Comparison of ENCODE assay signal across 1 cellular context in the genomic region with DNA sequence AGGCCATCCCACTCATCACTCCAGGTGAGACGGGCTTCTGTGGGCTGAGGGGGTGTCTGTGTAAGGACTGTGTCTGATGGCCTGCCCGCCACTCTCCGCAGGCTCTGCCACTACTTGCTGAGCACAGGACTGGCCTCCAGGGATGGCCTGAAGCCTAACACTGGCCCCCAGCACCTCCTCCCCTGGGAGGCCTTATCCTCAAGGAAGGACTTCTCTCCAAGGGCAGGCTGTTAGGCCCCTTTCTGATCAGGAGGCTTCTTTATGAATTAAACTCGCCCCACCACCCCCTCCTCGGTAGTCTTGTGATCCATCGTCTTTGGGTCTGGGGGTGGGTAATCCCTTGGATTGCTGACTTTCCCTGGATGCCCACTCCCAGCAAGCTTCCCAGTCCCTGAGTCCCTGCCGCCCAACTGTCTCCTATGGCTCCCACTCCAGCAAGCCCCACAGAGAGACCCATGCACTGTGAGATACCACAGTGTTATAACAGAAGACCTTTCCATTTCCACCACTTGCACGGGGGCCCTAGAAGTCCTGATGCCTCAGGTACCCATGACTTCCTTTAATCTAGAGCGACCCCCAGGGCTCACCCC.
A peak's percentile ranks its signal among the peaks of the same experiment; 100 is the strongest.
TF ChIP-seq lines count a peak whose summit lies in the region.

No MANE protein-coding gene starts in this region.

TF ChIP-seq in K562, 482 proteins besides CTCF, POLR2A, EP300 and RAD21:
- no peak for TF ChIP-seq RBM34 (IDR thresholded peaks at IDR 0.05; ENCODE audit: borderline replicate concordance, insufficient read depth, low read length)
- TF ChIP-seq PRDM10 (IDR thresholded peaks at IDR 0.05; ENCODE audit: partially characterized antibody): peak; percentile 14
TF ChIP-seq in K562: peak in this region for 1.
